Comparison of ENCODE assay signal across 1 cellular context in the genomic region with DNA sequence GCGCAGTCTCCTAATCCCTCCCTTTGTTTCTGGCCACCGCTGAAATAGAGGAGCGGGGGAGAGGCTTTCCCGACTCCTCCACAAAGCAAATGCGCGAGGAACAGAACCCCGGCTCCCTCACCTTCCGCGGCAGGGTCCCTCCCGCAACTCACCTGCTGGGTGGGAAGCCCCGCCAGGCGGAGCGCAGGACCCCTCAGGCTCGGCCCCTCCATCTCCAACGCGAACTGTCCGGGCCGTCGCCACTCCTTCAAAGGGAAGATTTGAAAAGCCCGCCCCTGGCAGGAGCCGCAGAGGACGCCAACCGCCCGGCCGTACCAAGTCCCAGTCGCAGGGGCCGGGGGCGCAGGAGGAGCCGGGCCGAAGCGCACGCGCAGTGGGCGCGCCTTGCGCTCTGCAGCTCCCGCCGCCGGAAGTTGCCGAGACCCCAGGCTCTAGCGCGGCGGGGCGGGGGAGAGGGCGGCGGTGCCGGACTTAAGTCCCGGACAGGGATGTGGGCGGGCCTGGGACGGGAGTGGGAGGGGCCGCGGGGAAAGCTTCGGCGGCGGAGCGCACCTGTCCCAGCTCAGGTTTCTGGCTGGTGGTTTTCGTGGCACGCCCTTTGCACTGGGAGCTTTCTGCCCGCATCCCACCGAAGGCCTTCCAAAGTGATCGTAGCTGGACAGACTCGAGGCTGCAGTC.
A peak's percentile ranks its signal among the peaks of the same experiment; 100 is the strongest.
TF ChIP-seq lines count a peak whose summit lies in the region.

A gene with protein sequence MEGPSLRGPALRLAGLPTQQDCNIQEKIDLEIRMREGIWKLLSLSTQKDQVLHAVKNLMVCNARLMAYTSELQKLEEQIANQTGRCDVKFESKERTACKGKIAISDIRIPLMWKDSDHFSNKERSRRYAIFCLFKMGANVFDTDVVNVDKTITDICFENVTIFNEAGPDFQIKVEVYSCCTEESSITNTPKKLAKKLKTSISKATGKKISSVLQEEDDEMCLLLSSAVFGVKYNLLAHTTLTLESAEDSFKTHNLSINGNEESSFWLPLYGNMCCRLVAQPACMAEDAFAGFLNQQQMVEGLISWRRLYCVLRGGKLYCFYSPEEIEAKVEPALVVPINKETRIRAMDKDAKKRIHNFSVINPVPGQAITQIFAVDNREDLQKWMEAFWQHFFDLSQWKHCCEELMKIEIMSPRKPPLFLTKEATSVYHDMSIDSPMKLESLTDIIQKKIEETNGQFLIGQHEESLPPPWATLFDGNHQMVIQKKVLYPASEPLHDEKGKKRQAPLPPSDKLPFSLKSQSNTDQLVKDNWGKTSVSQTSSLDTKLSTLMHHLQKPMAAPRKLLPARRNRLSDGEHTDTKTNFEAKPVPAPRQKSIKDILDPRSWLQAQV (minus strand): TSS at position 446 of the 678 bp plus-strand sequence. CDS start 234 bp downstream, at position 212.

TF ChIP-seq in HEK293, 187 proteins besides CTCF, POLR2A, EP300 and RAD21 (continued from another document and continues in another):
- TF ChIP-seq, protein P1, sequence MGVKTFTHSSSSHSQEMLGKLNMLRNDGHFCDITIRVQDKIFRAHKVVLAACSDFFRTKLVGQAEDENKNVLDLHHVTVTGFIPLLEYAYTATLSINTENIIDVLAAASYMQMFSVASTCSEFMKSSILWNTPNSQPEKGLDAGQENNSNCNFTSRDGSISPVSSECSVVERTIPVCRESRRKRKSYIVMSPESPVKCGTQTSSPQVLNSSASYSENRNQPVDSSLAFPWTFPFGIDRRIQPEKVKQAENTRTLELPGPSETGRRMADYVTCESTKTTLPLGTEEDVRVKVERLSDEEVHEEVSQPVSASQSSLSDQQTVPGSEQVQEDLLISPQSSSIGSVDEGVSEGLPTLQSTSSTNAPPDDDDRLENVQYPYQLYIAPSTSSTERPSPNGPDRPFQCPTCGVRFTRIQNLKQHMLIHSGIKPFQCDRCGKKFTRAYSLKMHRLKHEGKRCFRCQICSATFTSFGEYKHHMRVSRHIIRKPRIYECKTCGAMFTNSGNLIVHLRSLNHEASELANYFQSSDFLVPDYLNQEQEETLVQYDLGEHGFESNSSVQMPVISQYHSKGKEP (tag by site-specific recombination; IDR thresholded peaks at IDR 0.05) = no peak
- TF ChIP-seq ZNF707 (tag by site-specific recombination; IDR thresholded peaks at IDR 0.05) = no peak
- peak; percentile 76; the same call in 1 of the 2 replicates for TF ChIP-seq KLF1 (tag by site-specific recombination; IDR thresholded peaks at IDR 0.05)
- TF ChIP-seq ZNF843 (tag by site-specific recombination; IDR thresholded peaks at IDR 0.05) = 0 out of 2 replicates have a peak, but pooled peaks have one; percentile 13
- TF ChIP-seq, protein P2, sequence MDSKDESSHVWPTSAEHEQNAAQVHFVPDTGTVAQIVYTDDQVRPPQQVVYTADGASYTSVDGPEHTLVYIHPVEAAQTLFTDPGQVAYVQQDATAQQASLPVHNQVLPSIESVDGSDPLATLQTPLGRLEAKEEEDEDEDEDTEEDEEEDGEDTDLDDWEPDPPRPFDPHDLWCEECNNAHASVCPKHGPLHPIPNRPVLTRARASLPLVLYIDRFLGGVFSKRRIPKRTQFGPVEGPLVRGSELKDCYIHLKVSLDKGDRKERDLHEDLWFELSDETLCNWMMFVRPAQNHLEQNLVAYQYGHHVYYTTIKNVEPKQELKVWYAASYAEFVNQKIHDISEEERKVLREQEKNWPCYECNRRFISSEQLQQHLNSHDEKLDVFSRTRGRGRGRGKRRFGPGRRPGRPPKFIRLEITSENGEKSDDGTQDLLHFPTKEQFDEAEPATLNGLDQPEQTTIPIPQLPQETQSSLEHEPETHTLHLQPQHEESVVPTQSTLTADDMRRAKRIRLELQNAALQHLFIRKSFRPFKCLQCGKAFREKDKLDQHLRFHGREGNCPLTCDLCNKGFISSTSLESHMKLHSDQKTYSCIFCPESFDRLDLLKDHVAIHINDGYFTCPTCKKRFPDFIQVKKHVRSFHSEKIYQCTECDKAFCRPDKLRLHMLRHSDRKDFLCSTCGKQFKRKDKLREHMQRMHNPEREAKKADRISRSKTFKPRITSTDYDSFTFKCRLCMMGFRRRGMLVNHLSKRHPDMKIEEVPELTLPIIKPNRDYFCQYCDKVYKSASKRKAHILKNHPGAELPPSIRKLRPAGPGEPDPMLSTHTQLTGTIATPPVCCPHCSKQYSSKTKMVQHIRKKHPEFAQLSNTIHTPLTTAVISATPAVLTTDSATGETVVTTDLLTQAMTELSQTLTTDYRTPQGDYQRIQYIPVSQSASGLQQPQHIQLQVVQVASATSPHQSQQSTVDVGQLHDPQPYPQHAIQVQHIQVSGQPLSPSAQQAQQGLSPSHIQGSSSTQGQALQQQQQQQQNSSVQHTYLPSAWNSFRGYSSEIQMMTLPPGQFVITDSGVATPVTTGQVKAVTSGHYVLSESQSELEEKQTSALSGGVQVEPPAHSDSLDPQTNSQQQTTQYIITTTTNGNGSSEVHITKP (tag by site-specific recombination; IDR thresholded peaks at IDR 0.05) = peak; percentile 97
- TF ChIP-seq, protein P3, sequence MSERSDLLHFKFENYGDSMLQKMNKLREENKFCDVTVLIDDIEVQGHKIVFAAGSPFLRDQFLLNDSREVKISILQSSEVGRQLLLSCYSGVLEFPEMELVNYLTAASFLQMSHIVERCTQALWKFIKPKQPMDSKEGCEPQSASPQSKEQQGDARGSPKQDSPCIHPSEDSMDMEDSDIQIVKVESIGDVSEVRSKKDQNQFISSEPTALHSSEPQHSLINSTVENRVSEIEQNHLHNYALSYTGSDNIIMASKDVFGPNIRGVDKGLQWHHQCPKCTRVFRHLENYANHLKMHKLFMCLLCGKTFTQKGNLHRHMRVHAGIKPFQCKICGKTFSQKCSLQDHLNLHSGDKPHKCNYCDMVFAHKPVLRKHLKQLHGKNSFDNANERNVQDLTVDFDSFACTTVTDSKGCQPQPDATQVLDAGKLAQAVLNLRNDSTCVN (tag by site-specific recombination; optimal IDR thresholded peaks at IDR 0.05) = peak; percentile 79
- TF ChIP-seq ZNF677 (tag by site-specific recombination; IDR thresholded peaks at IDR 0.05) = no peak
- 0 out of 2 replicates have a peak, but pooled peaks have one; percentile 22 for TF ChIP-seq ZNF394 (tag by site-specific recombination; IDR thresholded peaks at IDR 0.05; ENCODE audit: borderline replicate concordance)
- peak; percentile 94 for TF ChIP-seq ZNF335 (tag by site-specific recombination; conservative IDR thresholded peaks at IDR 0.05)
- no peak for TF ChIP-seq ZNF747 (tag by site-specific recombination; IDR thresholded peaks at IDR 0.05)
- TF ChIP-seq, protein P4, sequence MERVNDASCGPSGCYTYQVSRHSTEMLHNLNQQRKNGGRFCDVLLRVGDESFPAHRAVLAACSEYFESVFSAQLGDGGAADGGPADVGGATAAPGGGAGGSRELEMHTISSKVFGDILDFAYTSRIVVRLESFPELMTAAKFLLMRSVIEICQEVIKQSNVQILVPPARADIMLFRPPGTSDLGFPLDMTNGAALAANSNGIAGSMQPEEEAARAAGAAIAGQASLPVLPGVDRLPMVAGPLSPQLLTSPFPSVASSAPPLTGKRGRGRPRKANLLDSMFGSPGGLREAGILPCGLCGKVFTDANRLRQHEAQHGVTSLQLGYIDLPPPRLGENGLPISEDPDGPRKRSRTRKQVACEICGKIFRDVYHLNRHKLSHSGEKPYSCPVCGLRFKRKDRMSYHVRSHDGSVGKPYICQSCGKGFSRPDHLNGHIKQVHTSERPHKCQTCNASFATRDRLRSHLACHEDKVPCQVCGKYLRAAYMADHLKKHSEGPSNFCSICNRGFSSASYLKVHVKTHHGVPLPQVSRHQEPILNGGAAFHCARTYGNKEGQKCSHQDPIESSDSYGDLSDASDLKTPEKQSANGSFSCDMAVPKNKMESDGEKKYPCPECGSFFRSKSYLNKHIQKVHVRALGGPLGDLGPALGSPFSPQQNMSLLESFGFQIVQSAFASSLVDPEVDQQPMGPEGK (tag by site-specific recombination; IDR thresholded peaks at IDR 0.05) = peak; percentile 84
- TF ChIP-seq SP7 (tag by site-specific recombination; IDR thresholded peaks at IDR 0.05) = peak; percentile 61; the same call in 1 of the 2 replicates
- 0 out of 2 replicates have a peak, but pooled peaks have one; percentile 70 for TF ChIP-seq ZNF501 (tag by site-specific recombination; IDR thresholded peaks at IDR 0.05)
- peak; percentile 91 for TF ChIP-seq KLF8 (tag by site-specific recombination; IDR thresholded peaks at IDR 0.05)
- TF ChIP-seq EGR2 (tag by site-specific recombination; IDR thresholded peaks at IDR 0.05; ENCODE audit: low read depth) = peak; percentile 84
- TF ChIP-seq IKZF3 (tag by site-specific recombination; IDR thresholded peaks at IDR 0.05) = peak; percentile 34
- TF ChIP-seq, protein P5, sequence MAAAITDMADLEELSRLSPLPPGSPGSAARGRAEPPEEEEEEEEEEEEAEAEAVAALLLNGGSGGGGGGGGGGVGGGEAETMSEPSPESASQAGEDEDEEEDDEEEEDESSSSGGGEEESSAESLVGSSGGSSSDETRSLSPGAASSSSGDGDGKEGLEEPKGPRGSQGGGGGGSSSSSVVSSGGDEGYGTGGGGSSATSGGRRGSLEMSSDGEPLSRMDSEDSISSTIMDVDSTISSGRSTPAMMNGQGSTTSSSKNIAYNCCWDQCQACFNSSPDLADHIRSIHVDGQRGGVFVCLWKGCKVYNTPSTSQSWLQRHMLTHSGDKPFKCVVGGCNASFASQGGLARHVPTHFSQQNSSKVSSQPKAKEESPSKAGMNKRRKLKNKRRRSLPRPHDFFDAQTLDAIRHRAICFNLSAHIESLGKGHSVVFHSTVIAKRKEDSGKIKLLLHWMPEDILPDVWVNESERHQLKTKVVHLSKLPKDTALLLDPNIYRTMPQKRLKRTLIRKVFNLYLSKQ (tag by site-specific recombination; IDR thresholded peaks at IDR 0.05; ENCODE audit: borderline replicate concordance) = no peak
- no peak for TF ChIP-seq ZNF184 (tag by site-specific recombination; IDR thresholded peaks at IDR 0.05)
- TF ChIP-seq ZNF514 (tag by site-specific recombination; IDR thresholded peaks at IDR 0.05) = no peak
- 0 out of 2 replicates have a peak, but pooled peaks have one; percentile 24 for TF ChIP-seq ZBTB8A (tag by site-specific recombination; IDR thresholded peaks at IDR 0.05)
- peak; percentile 22; the same call in 1 of the 2 replicates for TF ChIP-seq BCL11B (tag by site-specific recombination; IDR thresholded peaks at IDR 0.05; ENCODE audit: low read depth)
- peak; percentile 82 for TF ChIP-seq ZFHX2 (tag by site-specific recombination; conservative IDR thresholded peaks at IDR 0.05)
- TF ChIP-seq ZNF660 (tag by site-specific recombination; IDR thresholded peaks at IDR 0.05) = peak; percentile 68; the same call in 1 of the 2 replicates
- peak; percentile 66 for TF ChIP-seq ZSCAN30 (tag by site-specific recombination; IDR thresholded peaks at IDR 0.05)
- TF ChIP-seq ZNF37A (tag by site-specific recombination; IDR thresholded peaks at IDR 0.05) = peak; percentile 54; the same call in 1 of the 2 replicates
- TF ChIP-seq ZNF558 (tag by site-specific recombination; IDR thresholded peaks at IDR 0.05) = no peak
- 0 out of 2 replicates have a peak, but pooled peaks have one; percentile 25 for TF ChIP-seq ZNF10 (tag by site-specific recombination; IDR thresholded peaks at IDR 0.05)
- TF ChIP-seq YY2 (tag by site-specific recombination; IDR thresholded peaks at IDR 0.05) = no peak
- peak; percentile 28; the same call in 1 of the 2 replicates for TF ChIP-seq ZBTB17 (tag by site-specific recombination; IDR thresholded peaks at IDR 0.05)
- TF ChIP-seq, protein P6, sequence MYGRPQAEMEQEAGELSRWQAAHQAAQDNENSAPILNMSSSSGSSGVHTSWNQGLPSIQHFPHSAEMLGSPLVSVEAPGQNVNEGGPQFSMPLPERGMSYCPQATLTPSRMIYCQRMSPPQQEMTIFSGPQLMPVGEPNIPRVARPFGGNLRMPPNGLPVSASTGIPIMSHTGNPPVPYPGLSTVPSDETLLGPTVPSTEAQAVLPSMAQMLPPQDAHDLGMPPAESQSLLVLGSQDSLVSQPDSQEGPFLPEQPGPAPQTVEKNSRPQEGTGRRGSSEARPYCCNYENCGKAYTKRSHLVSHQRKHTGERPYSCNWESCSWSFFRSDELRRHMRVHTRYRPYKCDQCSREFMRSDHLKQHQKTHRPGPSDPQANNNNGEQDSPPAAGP (tag by site-specific recombination; IDR thresholded peaks at IDR 0.05) = peak; percentile 79
- 0 out of 2 replicates have a peak, but pooled peaks have one; percentile 5 for TF ChIP-seq ZNF391 (tag by site-specific recombination; IDR thresholded peaks at IDR 0.05; ENCODE audit: borderline replicate concordance, low read depth)
- TF ChIP-seq ZXDB (tag by site-specific recombination; IDR thresholded peaks at IDR 0.05) = peak; percentile 99
- peak; percentile 52; the same call in 1 of the 2 replicates for TF ChIP-seq ZBTB20 (tag by site-specific recombination; IDR thresholded peaks at IDR 0.05)
- TF ChIP-seq ZNF596 (tag by site-specific recombination; IDR thresholded peaks at IDR 0.05) = 0 out of 2 replicates have a peak, but pooled peaks have one; percentile 4
- no peak for TF ChIP-seq ZFP41 (tag by site-specific recombination; IDR thresholded peaks at IDR 0.05; ENCODE audit: borderline replicate concordance)
- TF ChIP-seq ZFP69B (tag by site-specific recombination; IDR thresholded peaks at IDR 0.05) = no peak; the same call in 1 of the 2 replicates
- peak; percentile 50; the same call in 1 of the 2 replicates for TF ChIP-seq GLIS2 (tag by site-specific recombination; IDR thresholded peaks at IDR 0.05)
- peak; percentile 26; the same call in 1 of the 2 replicates for TF ChIP-seq ZFP37 (tag by site-specific recombination; IDR thresholded peaks at IDR 0.05)
- peak; percentile 94 for TF ChIP-seq KLF9 (tag by site-specific recombination; IDR thresholded peaks at IDR 0.05; ENCODE audit: low read depth)
- peak; percentile 22; the same call in 1 of the 2 replicates for TF ChIP-seq ZBTB48 (tag by site-specific recombination; IDR thresholded peaks at IDR 0.05)
- TF ChIP-seq, protein P7, sequence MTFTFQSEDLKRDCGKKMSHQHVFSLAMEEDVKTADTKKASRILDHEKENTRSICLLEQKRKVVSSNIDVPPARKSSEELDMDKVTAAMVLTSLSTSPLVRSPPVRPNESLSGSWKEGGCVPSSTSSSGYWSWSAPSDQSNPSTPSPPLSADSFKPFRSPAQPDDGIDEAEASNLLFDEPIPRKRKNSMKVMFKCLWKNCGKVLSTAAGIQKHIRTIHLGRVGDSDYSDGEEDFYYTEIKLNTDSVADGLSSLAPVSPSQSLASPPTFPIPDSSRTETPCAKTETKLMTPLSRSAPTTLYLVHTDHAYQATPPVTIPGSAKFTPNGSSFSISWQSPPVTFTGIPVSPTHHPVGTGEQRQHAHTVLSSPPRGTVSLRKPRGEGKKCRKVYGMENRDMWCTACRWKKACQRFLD (tag by site-specific recombination; IDR thresholded peaks at IDR 0.05) = no peak
- peak; percentile 82 for TF ChIP-seq ZEB2 (tag by site-specific recombination; IDR thresholded peaks at IDR 0.05)
- TF ChIP-seq ZNF548 (tag by site-specific recombination; IDR thresholded peaks at IDR 0.05) = no peak
- TF ChIP-seq, protein P8, sequence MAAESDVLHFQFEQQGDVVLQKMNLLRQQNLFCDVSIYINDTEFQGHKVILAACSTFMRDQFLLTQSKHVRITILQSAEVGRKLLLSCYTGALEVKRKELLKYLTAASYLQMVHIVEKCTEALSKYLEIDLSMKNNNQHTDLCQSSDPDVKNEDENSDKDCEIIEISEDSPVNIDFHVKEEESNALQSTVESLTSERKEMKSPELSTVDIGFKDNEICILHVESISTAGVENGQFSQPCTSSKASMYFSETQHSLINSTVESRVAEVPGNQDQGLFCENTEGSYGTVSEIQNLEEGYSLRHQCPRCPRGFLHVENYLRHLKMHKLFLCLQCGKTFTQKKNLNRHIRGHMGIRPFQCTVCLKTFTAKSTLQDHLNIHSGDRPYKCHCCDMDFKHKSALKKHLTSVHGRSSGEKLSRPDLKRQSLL (tag by site-specific recombination; IDR thresholded peaks at IDR 0.05) = peak; percentile 97
- no peak for TF ChIP-seq SALL2 (tag by site-specific recombination; IDR thresholded peaks at IDR 0.05; ENCODE audit: borderline replicate concordance)
